ENCODE assay signal across 8 cellular contexts in the genomic region with DNA sequence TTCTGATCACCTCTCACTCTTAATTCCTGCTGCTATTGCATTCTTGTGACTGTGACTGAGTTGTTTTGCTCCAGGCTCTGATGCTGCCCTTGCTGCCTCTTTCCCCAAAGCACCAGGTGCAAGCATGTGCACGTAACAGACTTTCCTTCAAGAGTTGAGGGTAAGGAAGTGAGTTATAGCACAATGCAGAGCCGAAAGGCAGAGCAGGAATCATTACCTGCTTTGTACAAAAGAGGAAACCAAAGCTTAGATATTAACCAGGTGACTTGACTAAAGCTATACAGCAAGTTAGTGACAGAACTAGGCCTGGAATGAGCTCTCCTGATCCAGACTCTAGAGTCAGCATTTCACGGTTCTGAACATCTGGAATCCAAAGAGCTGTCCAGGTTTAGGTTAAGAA. TPM values are rescaled to one million over a fixed set of nuclear protein-coding genes. Genes with fewer than 3 reads are reported as not detected.
A peak's percentile ranks its signal among the peaks of the same experiment; 100 is the strongest.
DNase-seq lines count a peak whose midpoint lies in the region; ATAC-seq lines count a peak whose summit lies in the region.

No MANE protein-coding gene starts in this region.

- in situ Hi-C loops in G401 (cut with HindIII; ENCODE audit: low sequenced_read_pairs): no loop called here

- peak; percentile 91 for DNase-seq in kidney tubule cell (ENCODE audit: low spot score)
- DNase-seq in G401 (ENCODE audit: low spot score): no peak
- no peak for DNase-seq in amygdala (lab: John Stamatoyannopoulos, UW)
- no peak for DNase-seq in NCI-H2171 (lab: John Stamatoyannopoulos, UW)
- DNase-seq in epidermal melanocyte (ENCODE audit: insufficient read length, low spot score): no peak

- ATAC-seq in GM18909 (IDR thresholded peaks at IDR 0.05; ENCODE audit: poor library complexity, unreplicated experiment): peak; percentile 67
- ATAC-seq in GM21528 (IDR thresholded peaks at IDR 0.05; ENCODE audit: low FRiP score, unreplicated experiment): peak; percentile 43
- peak; percentile 66 for ATAC-seq in HG03139 (IDR thresholded peaks at IDR 0.05; ENCODE audit: unreplicated experiment)

RNA-seq across cellular contexts. Expression of a gene that starts 33.6 kb away (rescaled TPM):
- total RNA-seq in G401 (2014; rRNA removed; shearing (Covaris generic)): 6.5 and 10.0 TPM in 2 replicates
